ENCODE assay signal across 8 cellular contexts in the genomic region with DNA sequence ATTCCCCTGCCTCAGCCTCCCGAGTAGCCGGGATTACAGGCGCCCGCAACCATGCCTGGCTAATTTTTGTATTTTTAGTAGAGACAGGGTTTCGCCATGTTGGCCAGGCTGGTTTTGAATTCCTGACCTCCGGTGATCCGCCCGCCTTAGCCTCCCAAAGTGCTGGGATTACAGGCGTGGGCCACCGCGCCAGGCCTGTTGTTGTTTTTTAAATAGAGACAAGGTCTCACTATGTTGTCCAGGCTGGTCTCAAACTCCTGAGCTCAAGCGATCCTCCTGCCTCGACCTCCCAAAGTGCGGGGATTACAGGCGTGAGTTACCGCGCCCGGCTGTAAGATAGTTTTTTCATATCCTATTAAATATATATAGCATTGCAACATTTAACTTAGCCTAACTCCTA. TPM values are rescaled to one million over a fixed set of nuclear protein-coding genes. Genes with fewer than 3 reads are reported as not detected.
A peak's percentile ranks its signal among the peaks of the same experiment; 100 is the strongest.
DNase-seq lines count a peak whose midpoint lies in the region; ATAC-seq and TF ChIP-seq lines count a peak whose summit lies in the region.
"Not testable (repeated sequence)": the region's sequence is repeated elsewhere in the genome, so short reads cannot be mapped to it uniquely, and the experiment has no call there.

No MANE protein-coding gene starts in this region.

- peaks cover 13% of the 10 kb centered on the region for H3K27me3 Mint-ChIP-seq in H9 (ENCODE audit: low read depth)
- not testable (repeated sequence) for H3K27me3 Mint-ChIP-seq in activated T-cell treated with anti-CD3 and anti-CD28 coated beads, Interleukin-2, amount 50 U/mL, for 4 hours (ENCODE audit: low read depth); chondrocyte (ENCODE audit: low read depth)

- H2AK5ac ChIP-seq in H9 (ENCODE audit: insufficient read length, low read length): not testable (repeated sequence)

- not testable (repeated sequence) for H3K4ac ChIP-seq in H9 (ENCODE audit: low read depth, low read length)

- H3K36me3 ChIP-seq in ACC112 (ENCODE audit: insufficient read depth, low read length); muscle layer of duodenum (ENCODE audit: control insufficient read depth in 1 of 2, insufficient read depth in 2 of 2, low read length in 2 of 2); skeletal muscle satellite cell (ENCODE audit: insufficient read depth, low read length): not testable (repeated sequence)

- ATAC-seq in activated T-cell treated with anti-CD3 and anti-CD28 coated beads, Interleukin-2, amount 50 U/mL, for 4 hours; Right ventricle myocardium superior (ENCODE audit: poor library complexity): not testable (repeated sequence)

- H3K4me3 Mint-ChIP-seq in H9: peak overlapping the region; percentile 86 to 88
- H3K4me3 Mint-ChIP-seq in activated T-cell treated with anti-CD3 and anti-CD28 coated beads, Interleukin-2, amount 50 U/mL, for 4 hours: peak overlapping the region; percentile 93
- peak overlapping the region; percentile 86 for H3K4me3 Mint-ChIP-seq in chondrocyte (ENCODE audit: unreplicated experiment)

- peak overlapping the region; percentile 92 for H3K4me3 ChIP-seq in ACC112 (ENCODE audit: low read depth, low read length)
- H3K4me3 ChIP-seq in muscle layer of duodenum (ENCODE audit: low read depth in 1 of 2, low read length in 2 of 2): peak overlapping the region; percentile 70 to 79
- H3K4me3 ChIP-seq in skeletal muscle satellite cell (ENCODE audit: low read length): peak overlapping the region; percentile 82

- H3K4me1 ChIP-seq in ACC112 (ENCODE audit: control insufficient read depth, insufficient read depth, low read length, unreplicated experiment): peaks cover 29% of the 10 kb centered on the region
- H3K4me1 ChIP-seq in H9 (ENCODE audit: insufficient read depth, low read length): not testable (repeated sequence)
- H3K4me1 ChIP-seq in muscle layer of duodenum (ENCODE audit: control insufficient read depth in 1 of 2, insufficient read depth in 2 of 2, low read length in 2 of 2): peaks cover 12 to 20% of the 10 kb centered on the region in 2 donors
- peaks cover 21% of the 10 kb centered on the region for H3K4me1 ChIP-seq in skeletal muscle satellite cell (ENCODE audit: control insufficient read depth, insufficient read depth, low read length)

- WGBS in H9 (ENCODE audit: extremely low coverage, insufficient read length, low lambda C conversion rate): no CpG with 5 or more reads among the region's 18 CpGs

- POLR2A ChIA-PET in RWPE1 (lab: Yijun Ruan, JAX; ENCODE audit: low non-redundant PET): interaction anchor here (0.6 kb wide), 1 partner anchor 259 kb away, joined by 3 read pairs; no protein-coding TSS in a partner anchor

- H3K27ac ChIP-seq in ACC112 (ENCODE audit: low read depth, low read length); H9 (ENCODE audit: insufficient read length, low read depth, low read length); muscle layer of duodenum (ENCODE audit: low read length): not testable (repeated sequence)
- peak overlapping the region; percentile 98 for H3K27ac ChIP-seq in RWPE1

- H3K4me2 ChIP-seq in H9 (ENCODE audit: insufficient read depth, insufficient read length, low read length) (peak overlapping the region; percentile 55), skeletal muscle satellite cell (ENCODE audit: low read length) (peak overlapping the region; percentile 82)

- not testable (repeated sequence) for H3K36me3 Mint-ChIP-seq in H9 (ENCODE audit: insufficient read depth in 1 of 3, low read depth in 3 of 3); chondrocyte (ENCODE audit: low read depth)
- peaks cover 23% of the 10 kb centered on the region for H3K36me3 Mint-ChIP-seq in activated T-cell treated with anti-CD3 and anti-CD28 coated beads, Interleukin-2, amount 50 U/mL, for 4 hours (ENCODE audit: insufficient read depth)

- H3K79me1 ChIP-seq in H9 (ENCODE audit: insufficient read depth, low read depth, low read length, poor library complexity, severe bottlenecking): not testable (repeated sequence)

- H2BK15ac ChIP-seq in H9 (ENCODE audit: low read depth, low read length): not testable (repeated sequence)

- H3K9ac ChIP-seq in H9 (ENCODE audit: extremely low read depth, insufficient read length, low read length); skeletal muscle satellite cell (ENCODE audit: low read depth, low read length): not testable (repeated sequence)

- not testable (repeated sequence) for H4K91ac ChIP-seq in H9 (ENCODE audit: insufficient read length, low read depth, low read length)

- not testable (repeated sequence) for H3K9me3 Mint-ChIP-seq in H9; activated T-cell treated with anti-CD3 and anti-CD28 coated beads, Interleukin-2, amount 50 U/mL, for 4 hours; chondrocyte (ENCODE audit: low read depth)

- not testable (repeated sequence) for H2BK12ac ChIP-seq in H9 (ENCODE audit: insufficient read length, low read depth, low read length)

- H4K5ac ChIP-seq in H9 (ENCODE audit: insufficient read length, low read depth, low read length): not testable (repeated sequence)

- not testable (repeated sequence) for H3K14ac ChIP-seq in H9 (ENCODE audit: insufficient read depth, low read length)

- not testable (repeated sequence) for H3K9me3 ChIP-seq in H9 (ENCODE audit: control insufficient read depth, low read depth, low read length); muscle layer of duodenum (ENCODE audit: control insufficient read depth in 1 of 2, low read length in 2 of 2); skeletal muscle satellite cell (replicated peaks; ENCODE audit: low read length)

- H3K4me1 Mint-ChIP-seq in H9 (peaks cover 11 to 12% of the 10 kb centered on the region in 2 experiments), chondrocyte (ENCODE audit: low read depth) (peaks cover 23% of the 10 kb centered on the region)
- peaks cover 46% of the 10 kb centered on the region for H3K4me1 Mint-ChIP-seq in activated T-cell treated with anti-CD3 and anti-CD28 coated beads, Interleukin-2, amount 50 U/mL, for 4 hours (ENCODE audit: low read depth)

- H3T11ph ChIP-seq in H9 (ENCODE audit: low read length): not testable (repeated sequence)

- H2BK120ac ChIP-seq in H9 (ENCODE audit: low read depth, low read length, poor library complexity, severe bottlenecking): not testable (repeated sequence)

- CTCF ChIA-PET in RWPE1 (lab: Yijun Ruan, JAX): interaction anchor here (1.0 kb wide), 2 partner anchors 11 to 32 kb away, joined by 3 to 4 read pairs; no protein-coding TSS in a partner anchor

- intact Hi-C loops in Right ventricle myocardium superior (cut with DNase I): not testable (repeated sequence)

- not testable (repeated sequence) for H2BK20ac ChIP-seq in H9 (ENCODE audit: low read depth, low read length, poor library complexity, severe bottlenecking)

- H3K18ac ChIP-seq in H9 (ENCODE audit: insufficient read length, low read depth, low read length): not testable (repeated sequence)

- H3K23me2 ChIP-seq in H9 (ENCODE audit: insufficient read length, low read depth, low read length, poor library complexity, severe bottlenecking): not testable (repeated sequence)

- not testable (repeated sequence) for H4K20me1 ChIP-seq in H9 (ENCODE audit: control insufficient read depth, insufficient read depth, insufficient read length)

- not testable (repeated sequence) for H3K27me3 ChIP-seq in ACC112 (ENCODE audit: insufficient read depth, low read length); H9 (ENCODE audit: insufficient read depth, low read length); muscle layer of duodenum (ENCODE audit: low read depth, low read length); skeletal muscle satellite cell (ENCODE audit: control insufficient read depth, insufficient read depth, low read length)

- H4K8ac ChIP-seq in H9 (replicated peaks; ENCODE audit: insufficient read length, low read depth, low read length): not testable (repeated sequence)

- not testable (repeated sequence) for H3K27ac Mint-ChIP-seq in H9; chondrocyte (ENCODE audit: unreplicated experiment)

- H3K23ac ChIP-seq in H9 (ENCODE audit: insufficient read length, low read depth, low read length): not testable (repeated sequence)

- H3K79me2 ChIP-seq in ACC112 (ENCODE audit: control insufficient read depth, insufficient read depth, low read length, unreplicated experiment): peaks cover 40% of the 10 kb centered on the region
- not testable (repeated sequence) for H3K79me2 ChIP-seq in H9 (ENCODE audit: insufficient read depth, low read length)

- DNase-seq in H9; RWPE1 (ENCODE audit: low spot score); activated T-cell treated with anti-CD3 and anti-CD28 coated beads, Interleukin-2, amount 50 U/mL, for 4 hours; chondrocyte (ENCODE audit: low spot score): not testable (repeated sequence)
- peak; percentile 39 for DNase-seq in Right ventricle myocardium superior

- not testable (repeated sequence) for TF ChIP-seq CTCF in H9 (conservative IDR thresholded peaks at IDR 0.05); RWPE1 (conservative IDR thresholded peaks at IDR 0.05; ENCODE audit: low read depth); chondrocyte (IDR thresholded peaks at IDR 0.05)

- H2BK5ac ChIP-seq in H9 (ENCODE audit: insufficient read length, low read length): not testable (repeated sequence)

- H3K56ac ChIP-seq in H9 (ENCODE audit: insufficient read length, low read depth, low read length): not testable (repeated sequence)

- not testable (repeated sequence) for H2AFZ ChIP-seq in ACC112 (ENCODE audit: low read length, unreplicated experiment); H9 (ENCODE audit: low read length)

RNA-seq across cellular contexts. Expression of gene RHBDD1, which starts 1.0 kb away (rescaled TPM):
- 23.0 and 24.9 TPM in 2 replicates for total RNA-seq in H9 (2021)
- total RNA-seq in activated T-cell treated with anti-CD3 and anti-CD28 coated beads, Interleukin-2, amount 50 U/mL, for 4 hours: 10 to 100 TPM; 37.9 to 40.0 (median 38.7) TPM
- 28.8 to 33.6 TPM (median 30.0 TPM) in 3 replicates for total RNA-seq in chondrocyte
- total RNA-seq in Right ventricle myocardium superior: 29.5 TPM
- 18.3 and 19.2 TPM in 2 replicates for total RNA-seq in skeletal muscle satellite cell (2012; rRNA removed)

RNA-seq across cellular contexts. Expression of gene IRS1, which starts 35.3 kb away (rescaled TPM):
- 15.0 and 16.3 TPM in 2 replicates for total RNA-seq in H9 (2021)
- 1 to 10 TPM; 3.9 to 4.6 (median 4.6) TPM for total RNA-seq in activated T-cell treated with anti-CD3 and anti-CD28 coated beads, Interleukin-2, amount 50 U/mL, for 4 hours
- total RNA-seq in chondrocyte: 5.8 to 12.4 TPM (median 12.0 TPM) in 3 replicates
- 17.6 TPM for total RNA-seq in Right ventricle myocardium superior
- total RNA-seq in skeletal muscle satellite cell (2012; rRNA removed): 35.8 and 38.5 TPM in 2 replicates
